ENCODE assay signal across 1 cellular context in genomic region chr20:3454821-3455220, GRCh38.
TF ChIP-seq lines count a peak whose summit lies in the region.

No MANE protein-coding gene starts in this region.

TF ChIP-seq in K562, 482 proteins besides CTCF, POLR2A, EP300 and RAD21:
- TF ChIP-seq GTF3C2 (IDR thresholded peaks at IDR 0.05; ENCODE audit: borderline replicate concordance, extremely low read depth, insufficient read length) (no peak), POLR3G (IDR thresholded peaks at IDR 0.05; ENCODE audit: extremely low read depth, insufficient read length, insufficient replicate concordance) (no peak), SAP30 (IDR thresholded peaks at IDR 0.05; ENCODE audit: borderline replicate concordance, insufficient read depth, low read depth, low read length, poor library complexity, severe bottlenecking) (no peak), HSF4 (CRISPR knock-in tag; IDR thresholded peaks at IDR 0.05; ENCODE audit: borderline replicate concordance) (no peak)
